Comparison of ENCODE assay signal across 8 cellular contexts in genomic region chr2:69911985-69912563, GRCh38. TPM values are rescaled to one million over a fixed set of nuclear protein-coding genes. Genes with fewer than 3 reads are reported as not detected.
DNase-seq lines count a peak whose midpoint lies in the region; ATAC-seq lines count a peak whose summit lies in the region.

No MANE protein-coding gene starts in this region.

- peak overlapping the region; percentile 30 to 63 for H3K27ac Mint-ChIP-seq in natural killer cell treated with Interleukin-12 subunit alpha and Interleukin-12 subunit beta and Interleukin-15 and Interleukin-18, amount 100 ng/mL, for 72 hours

- ATAC-seq in natural killer cell treated with Interleukin-12 subunit alpha and Interleukin-12 subunit beta and Interleukin-15 and Interleukin-18, amount 100 ng/mL, for 72 hours = no peak
- no peak for ATAC-seq in HG03039 (IDR thresholded peaks at IDR 0.05; ENCODE audit: unreplicated experiment)
- ATAC-seq in HG02970 (IDR thresholded peaks at IDR 0.05; ENCODE audit: low FRiP score, unreplicated experiment) = no peak

- H3K36me3 Mint-ChIP-seq in natural killer cell treated with Interleukin-12 subunit alpha and Interleukin-12 subunit beta and Interleukin-15 and Interleukin-18, amount 100 ng/mL, for 72 hours = peaks cover 9% of the 10 kb centered on the region

- peak; percentile 59 for DNase-seq in DMS79 treated with DMSO at 0.1 percent for 48 hours (lab: John Stamatoyannopoulos, UW)
- DNase-seq in HuH-7.5 (ENCODE audit: low spot score) = peak; percentile 28
- peak; percentile 65 for DNase-seq in OCI-M1 (lab: John Stamatoyannopoulos, UW)
- peak; percentile 80 for DNase-seq in dermis blood vessel endothelial cell
- no peak for DNase-seq in natural killer cell treated with Interleukin-12 subunit alpha and Interleukin-12 subunit beta and Interleukin-15 and Interleukin-18, amount 100 ng/mL, for 72 hours (ENCODE audit: low spot score)
- DNase-seq in activated CD4-positive, alpha-beta T cell treated with anti-CD3 and anti-CD28 coated beads, Interleukin-2, amount 50 U/mL, for 1 hour = no peak

- H3K9me3 Mint-ChIP-seq in natural killer cell treated with Interleukin-12 subunit alpha and Interleukin-12 subunit beta and Interleukin-15 and Interleukin-18, amount 100 ng/mL, for 72 hours = no peaks in the 10 kb centered on the region

- no peaks in the 10 kb centered on the region for H3K27me3 Mint-ChIP-seq in natural killer cell treated with Interleukin-12 subunit alpha and Interleukin-12 subunit beta and Interleukin-15 and Interleukin-18, amount 100 ng/mL, for 72 hours

- no peak overlapping the region for H3K4me3 Mint-ChIP-seq in natural killer cell treated with Interleukin-12 subunit alpha and Interleukin-12 subunit beta and Interleukin-15 and Interleukin-18, amount 100 ng/mL, for 72 hours

- peaks cover 11 to 21% of the 10 kb centered on the region in 2 donors for H3K4me1 Mint-ChIP-seq in natural killer cell treated with Interleukin-12 subunit alpha and Interleukin-12 subunit beta and Interleukin-15 and Interleukin-18, amount 100 ng/mL, for 72 hours (ENCODE audit: low read depth in 2 of 2)

RNA-seq across cellular contexts. Expression of gene MXD1, which starts 2.8 kb away (rescaled TPM):
- 3.8 and 4.9 TPM in 2 replicates for total RNA-seq in dermis blood vessel endothelial cell
- 10 to 100 TPM; 27.6 to 42.7 TPM for total RNA-seq in natural killer cell treated with Interleukin-12 subunit alpha and Interleukin-12 subunit beta and Interleukin-15 and Interleukin-18, amount 100 ng/mL, for 72 hours

RNA-seq across cellular contexts. Expression of gene SNRNP27, which starts 18.3 kb away (rescaled TPM):
- 40.0 and 47.7 TPM in 2 replicates for total RNA-seq in dermis blood vessel endothelial cell
- total RNA-seq in natural killer cell treated with Interleukin-12 subunit alpha and Interleukin-12 subunit beta and Interleukin-15 and Interleukin-18, amount 100 ng/mL, for 72 hours = 10 to 100 TPM; 43.0 to 64.4 TPM

RNA-seq across cellular contexts. Expression of gene ASPRV1, which starts 49.4 kb away (rescaled TPM):
- 0.14 and 0.34 TPM in 2 replicates for total RNA-seq in dermis blood vessel endothelial cell
- under 1 TPM; 0.55 to 0.84 TPM for total RNA-seq in natural killer cell treated with Interleukin-12 subunit alpha and Interleukin-12 subunit beta and Interleukin-15 and Interleukin-18, amount 100 ng/mL, for 72 hours

Comparison
In these comparisons a context has a peak if more than half of its experiments do, and no peak if none do; other contexts are left out.
1. DNase-seq: peak in DMS79 treated with DMSO at 0.1 percent for 48 hours (single experiment), HuH-7.5 (single experiment), OCI-M1 (single experiment) and dermis blood vessel endothelial cell (single experiment); none in natural killer cell treated with Interleukin-12 subunit alpha and Interleukin-12 subunit beta and Interleukin-15 and Interleukin-18, amount 100 ng/mL, for 72 hours (single experiment) and activated CD4-positive, alpha-beta T cell treated with anti-CD3 and anti-CD28 coated beads, Interleukin-2, amount 50 U/mL, for 1 hour (single experiment).